9 cellular contexts compared by ENCODE assay signal in the genomic region with DNA sequence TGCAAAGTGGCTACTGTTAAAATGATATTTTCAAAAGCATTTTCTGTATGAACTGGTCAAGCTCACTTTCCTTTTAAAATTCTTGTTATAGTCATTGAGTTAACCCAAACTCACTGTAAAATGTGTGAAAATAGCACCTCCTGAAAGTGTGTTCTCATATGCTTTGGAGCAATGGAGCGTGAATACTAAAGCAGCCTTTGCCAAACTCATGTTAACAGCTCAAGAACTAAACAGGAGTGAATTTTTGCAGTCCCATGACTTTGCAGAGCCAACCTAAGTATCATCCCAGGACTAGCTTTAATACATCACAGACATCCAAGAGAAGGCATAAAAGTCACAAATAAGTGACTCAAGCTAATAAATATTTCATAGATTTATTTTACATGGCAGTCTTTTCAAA. TPM values are rescaled to one million over a fixed set of nuclear protein-coding genes. Genes with fewer than 3 reads are reported as not detected.
DNase-seq lines count a peak whose midpoint lies in the region; ATAC-seq and TF ChIP-seq lines count a peak whose summit lies in the region.
"Had no signal": no experiment of that assay in that cellular context is flagged by ENCODE, and none has a peak within 500 bp of the region (broad histone marks: within the 10 kb centered on the region; RNA-seq: fewer than 3 reads in every experiment).

No MANE protein-coding gene starts in this region.

- ATAC-seq in CD8-positive, alpha-beta T cell: no peak
- ATAC-seq in GM21423 (IDR thresholded peaks at IDR 0.05; ENCODE audit: unreplicated experiment): peak; percentile 30
- ATAC-seq in T-cell (replicated peaks in 1 of 4): no peak

- peaks cover 56% of the 10 kb centered on the region for H3K4me1 Mint-ChIP-seq in CD8-positive, alpha-beta T cell (ENCODE audit: low read depth)
- H3K4me1 Mint-ChIP-seq in T-cell: peaks cover 27 to 58% (median 47%) of the 10 kb centered on the region in 3 donors

- no peaks in the 10 kb centered on the region for H3K9me3 ChIP-seq in CD8-positive, alpha-beta T cell (ENCODE audit: low read length)
- no peaks in the 10 kb centered on the region for H3K9me3 ChIP-seq in iPS-20b (ENCODE audit: insufficient read depth, low read depth, low read length)
- no peaks in the 10 kb centered on the region for H3K9me3 ChIP-seq in tibial artery

- peaks cover 38% of the 10 kb centered on the region for H3K4me1 ChIP-seq in CD8-positive, alpha-beta T cell (ENCODE audit: insufficient read depth, low read length)
- peaks cover 31% of the 10 kb centered on the region for H3K4me1 ChIP-seq in iPS-20b (ENCODE audit: insufficient read depth, low read length)
- H3K4me1 ChIP-seq in tibial artery: no peaks in the 10 kb centered on the region

- H3K4me3 Mint-ChIP-seq in CD8-positive, alpha-beta T cell: peak overlapping the region; percentile 51
- peak overlapping the region; percentile 53 to 89 (median 88) for H3K4me3 Mint-ChIP-seq in T-cell

- H3K27ac Mint-ChIP-seq in CD8-positive, alpha-beta T cell: no peak overlapping the region
- H3K27ac Mint-ChIP-seq in T-cell: no peak overlapping the region

- TF ChIP-seq CTCF in CD8-positive, alpha-beta T cell (IDR thresholded peaks at IDR 0.05): no peak
- no peak for TF ChIP-seq CTCF in tibial artery (IDR thresholded peaks at IDR 0.05)

- POLR2A ChIA-PET in CD8-positive, alpha-beta T cell (lab: Charles Lee): no interaction called here
- POLR2A ChIA-PET in T-cell (lab: Charles Lee): interaction anchor here in 1 of 2 donors (0.6 to 0.7 kb wide), 2 partner anchors 86 to 779 kb away, joined by 4 read pairs; no protein-coding TSS in a partner anchor

- H3K36me3 Mint-ChIP-seq in CD8-positive, alpha-beta T cell: peaks cover 12% of the 10 kb centered on the region
- H3K36me3 Mint-ChIP-seq in T-cell: no peaks in the 10 kb centered on the region

- intact Hi-C loops in CD8-positive, alpha-beta T cell (cut with DNase I, micrococcal nuclease): loop anchor here (5.0 kb wide), 4 partner anchors 43 to 778 kb away; a partner anchor contains a TSS
- intact Hi-C loops in tibial artery (cut with DNase I; ENCODE audit: low total_unique reads): no loop called here

- no peaks in the 10 kb centered on the region for H3K27me3 ChIP-seq in CD8-positive, alpha-beta T cell (ENCODE audit: insufficient read depth, low read length)
- H3K27me3 ChIP-seq in iPS-20b (ENCODE audit: insufficient read depth, low read length) (no peaks in the 10 kb centered on the region), tibial artery (no peaks in the 10 kb centered on the region)

- no peak overlapping the region for H3K27ac ChIP-seq in CD8-positive, alpha-beta T cell (ENCODE audit: low read depth, low read length)
- no peak overlapping the region for H3K27ac ChIP-seq in iPS-20b (ENCODE audit: low read length)
- H3K27ac ChIP-seq in tibial artery: no peak overlapping the region

- no peaks in the 10 kb centered on the region for H3K27me3 Mint-ChIP-seq in CD8-positive, alpha-beta T cell (ENCODE audit: low read depth)
- H3K27me3 Mint-ChIP-seq in T-cell: peaks cover 0 to 6% of the 10 kb centered on the region in 2 donors

- no peak overlapping the region for H3K9ac ChIP-seq in iPS-20b (ENCODE audit: low read depth, low read length)

- no peak for DNase-seq in CD8-positive, alpha-beta T cell
- no peak for DNase-seq in T-cell
- DNase-seq in DMS153 (lab: John Stamatoyannopoulos, UW): no peak
- no peak for DNase-seq in UCSD-AML1 (lab: John Stamatoyannopoulos, UW; ENCODE audit: unreplicated experiment)
- DNase-seq in kidney tubule cell (ENCODE audit: low spot score): no peak
- DNase-seq in tibial artery: no peak

- H3K9me3 Mint-ChIP-seq in CD8-positive, alpha-beta T cell: no peaks in the 10 kb centered on the region
- no peaks in the 10 kb centered on the region for H3K9me3 Mint-ChIP-seq in T-cell

- H3K36me3 ChIP-seq in CD8-positive, alpha-beta T cell (ENCODE audit: insufficient read depth, low read length): no peaks in the 10 kb centered on the region
- H3K36me3 ChIP-seq in iPS-20b (ENCODE audit: insufficient read depth, low read depth, low read length) (no peaks in the 10 kb centered on the region), tibial artery (no peaks in the 10 kb centered on the region)

- CTCF ChIA-PET in CD8-positive, alpha-beta T cell (lab: Charles Lee): interaction anchor here (1.4 kb wide), 1 partner anchor 96 kb away, joined by 4 read pairs; no protein-coding TSS in a partner anchor
- CTCF ChIA-PET in T-cell (lab: Charles Lee): no interaction called here

- no peak overlapping the region for H3K4me3 ChIP-seq in CD8-positive, alpha-beta T cell (ENCODE audit: low read depth, low read length)
- H3K4me3 ChIP-seq in iPS-20b (ENCODE audit: low read length): peak overlapping the region; percentile 84
- no peak overlapping the region for H3K4me3 ChIP-seq in tibial artery

RNA-seq across cellular contexts. Expression of a gene that starts 2.3 kb away (rescaled TPM):
- total RNA-seq in CD8-positive, alpha-beta T cell: 1 to 10 TPM; 5.1 to 6.5 TPM
- total RNA-seq in T-cell: 10 to 100 TPM; 11.7 to 17.4 (median 12.6) TPM

RNA-seq across cellular contexts. Expression of a gene that starts 43.1 kb away (rescaled TPM):
- total RNA-seq in CD8-positive, alpha-beta T cell: not detected
- total RNA-seq in T-cell: not detected
- total RNA-seq: lung microvascular endothelial cell had no signal
